Comparison of ENCODE assay signal across 1 cellular context in the genomic region with DNA sequence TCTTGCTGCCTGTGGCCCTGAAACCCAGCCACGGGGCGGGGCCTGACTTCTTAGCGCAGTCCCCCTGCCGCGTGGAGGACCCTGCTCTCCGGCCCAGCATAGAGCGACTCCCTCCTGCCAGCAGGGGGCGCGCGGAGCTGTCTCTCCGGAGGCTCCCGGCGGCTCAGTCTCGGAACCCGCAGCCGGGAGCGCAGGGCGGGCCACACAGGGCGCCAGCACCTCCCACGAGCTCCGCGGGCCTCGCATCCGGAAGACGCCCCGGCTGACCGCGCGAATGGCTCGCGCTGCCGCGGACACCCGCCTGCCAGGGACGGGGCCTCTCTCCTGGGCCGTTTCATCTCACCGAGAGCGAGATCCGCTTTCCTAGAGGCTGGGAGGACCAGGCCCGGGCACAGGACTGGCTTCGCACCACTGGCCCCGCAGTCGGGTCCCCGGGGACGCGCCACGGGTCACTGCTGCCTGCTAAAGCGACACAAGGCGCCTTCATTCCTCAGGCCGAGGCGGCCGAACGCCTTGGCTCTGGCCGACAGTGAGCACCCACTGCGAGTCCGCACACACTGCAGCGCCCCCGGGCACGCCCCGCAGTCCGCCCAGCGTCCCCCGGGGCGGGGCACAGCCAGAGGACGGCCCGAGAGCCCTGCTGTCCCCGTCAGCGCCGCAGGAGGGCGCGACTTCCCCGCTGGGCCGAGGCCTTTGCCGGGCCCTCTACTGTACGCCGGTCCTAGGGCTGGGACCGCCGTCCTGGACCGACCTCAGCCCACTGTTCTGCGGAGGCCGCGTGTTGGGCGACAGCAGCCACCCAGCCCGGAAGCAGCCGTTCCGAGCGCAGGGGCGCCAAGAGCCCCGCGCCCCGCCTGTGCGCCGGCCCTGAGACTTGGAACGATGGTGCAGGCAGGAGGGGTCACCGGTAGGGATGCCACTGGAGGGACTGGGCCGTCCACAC.
TF ChIP-seq lines count a peak whose summit lies in the region.

No MANE protein-coding gene starts in this region.

TF ChIP-seq in HEK293, 187 proteins besides CTCF, POLR2A, EP300 and RAD21 (continued from another document and continues in another):
- TF ChIP-seq, protein P1, sequence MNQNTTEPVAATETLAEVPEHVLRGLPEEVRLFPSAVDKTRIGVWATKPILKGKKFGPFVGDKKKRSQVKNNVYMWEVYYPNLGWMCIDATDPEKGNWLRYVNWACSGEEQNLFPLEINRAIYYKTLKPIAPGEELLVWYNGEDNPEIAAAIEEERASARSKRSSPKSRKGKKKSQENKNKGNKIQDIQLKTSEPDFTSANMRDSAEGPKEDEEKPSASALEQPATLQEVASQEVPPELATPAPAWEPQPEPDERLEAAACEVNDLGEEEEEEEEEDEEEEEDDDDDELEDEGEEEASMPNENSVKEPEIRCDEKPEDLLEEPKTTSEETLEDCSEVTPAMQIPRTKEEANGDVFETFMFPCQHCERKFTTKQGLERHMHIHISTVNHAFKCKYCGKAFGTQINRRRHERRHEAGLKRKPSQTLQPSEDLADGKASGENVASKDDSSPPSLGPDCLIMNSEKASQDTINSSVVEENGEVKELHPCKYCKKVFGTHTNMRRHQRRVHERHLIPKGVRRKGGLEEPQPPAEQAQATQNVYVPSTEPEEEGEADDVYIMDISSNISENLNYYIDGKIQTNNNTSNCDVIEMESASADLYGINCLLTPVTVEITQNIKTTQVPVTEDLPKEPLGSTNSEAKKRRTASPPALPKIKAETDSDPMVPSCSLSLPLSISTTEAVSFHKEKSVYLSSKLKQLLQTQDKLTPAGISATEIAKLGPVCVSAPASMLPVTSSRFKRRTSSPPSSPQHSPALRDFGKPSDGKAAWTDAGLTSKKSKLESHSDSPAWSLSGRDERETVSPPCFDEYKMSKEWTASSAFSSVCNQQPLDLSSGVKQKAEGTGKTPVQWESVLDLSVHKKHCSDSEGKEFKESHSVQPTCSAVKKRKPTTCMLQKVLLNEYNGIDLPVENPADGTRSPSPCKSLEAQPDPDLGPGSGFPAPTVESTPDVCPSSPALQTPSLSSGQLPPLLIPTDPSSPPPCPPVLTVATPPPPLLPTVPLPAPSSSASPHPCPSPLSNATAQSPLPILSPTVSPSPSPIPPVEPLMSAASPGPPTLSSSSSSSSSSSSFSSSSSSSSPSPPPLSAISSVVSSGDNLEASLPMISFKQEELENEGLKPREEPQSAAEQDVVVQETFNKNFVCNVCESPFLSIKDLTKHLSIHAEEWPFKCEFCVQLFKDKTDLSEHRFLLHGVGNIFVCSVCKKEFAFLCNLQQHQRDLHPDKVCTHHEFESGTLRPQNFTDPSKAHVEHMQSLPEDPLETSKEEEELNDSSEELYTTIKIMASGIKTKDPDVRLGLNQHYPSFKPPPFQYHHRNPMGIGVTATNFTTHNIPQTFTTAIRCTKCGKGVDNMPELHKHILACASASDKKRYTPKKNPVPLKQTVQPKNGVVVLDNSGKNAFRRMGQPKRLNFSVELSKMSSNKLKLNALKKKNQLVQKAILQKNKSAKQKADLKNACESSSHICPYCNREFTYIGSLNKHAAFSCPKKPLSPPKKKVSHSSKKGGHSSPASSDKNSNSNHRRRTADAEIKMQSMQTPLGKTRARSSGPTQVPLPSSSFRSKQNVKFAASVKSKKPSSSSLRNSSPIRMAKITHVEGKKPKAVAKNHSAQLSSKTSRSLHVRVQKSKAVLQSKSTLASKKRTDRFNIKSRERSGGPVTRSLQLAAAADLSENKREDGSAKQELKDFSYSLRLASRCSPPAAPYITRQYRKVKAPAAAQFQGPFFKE (tag by site-specific recombination; IDR thresholded peaks at IDR 0.05; ENCODE audit: borderline replicate concordance) = no peak
- TF ChIP-seq ZNF76 (tag by site-specific recombination; IDR thresholded peaks at IDR 0.05; ENCODE audit: borderline replicate concordance, low read depth) = peak; percentile 46; the same call in 1 of the 2 replicates
- TF ChIP-seq HOXC10 (CRISPR knock-in tag; IDR thresholded peaks at IDR 0.05) = 0 out of 2 replicates have a peak, but pooled peaks have one; percentile 74
- peak; percentile 90 for TF ChIP-seq ZBTB8A (tag by site-specific recombination; IDR thresholded peaks at IDR 0.05)
- TF ChIP-seq ZNF664 (tag by site-specific recombination; IDR thresholded peaks at IDR 0.05) = no peak
- no peak for TF ChIP-seq ZNF624 (tag by site-specific recombination; IDR thresholded peaks at IDR 0.05)
- TF ChIP-seq, protein P2, sequence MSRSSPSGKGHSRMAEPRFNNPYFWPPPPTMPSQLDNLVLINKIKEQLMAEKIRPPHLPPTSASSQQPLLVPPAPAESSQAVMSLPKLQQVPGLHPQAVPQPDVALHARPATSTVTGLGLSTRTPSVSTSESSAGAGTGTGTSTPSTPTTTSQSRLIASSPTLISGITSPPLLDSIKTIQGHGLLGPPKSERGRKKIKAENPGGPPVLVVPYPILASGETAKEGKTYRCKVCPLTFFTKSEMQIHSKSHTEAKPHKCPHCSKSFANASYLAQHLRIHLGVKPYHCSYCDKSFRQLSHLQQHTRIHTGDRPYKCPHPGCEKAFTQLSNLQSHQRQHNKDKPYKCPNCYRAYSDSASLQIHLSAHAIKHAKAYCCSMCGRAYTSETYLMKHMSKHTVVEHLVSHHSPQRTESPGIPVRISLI (tag by site-specific recombination; IDR thresholded peaks at IDR 0.05) = no peak
- TF ChIP-seq ZNF169 (tag by site-specific recombination; IDR thresholded peaks at IDR 0.05) = no peak
- TF ChIP-seq YY1 (tag by site-specific recombination; IDR thresholded peaks at IDR 0.05) = no peak
- no peak for TF ChIP-seq ZNF707 (tag by site-specific recombination; IDR thresholded peaks at IDR 0.05)
- no peak for TF ChIP-seq MYNN (tag by site-specific recombination; IDR thresholded peaks at IDR 0.05; ENCODE audit: borderline replicate concordance)
- no peak for TF ChIP-seq MZF1 (tag by site-specific recombination; IDR thresholded peaks at IDR 0.05; ENCODE audit: borderline replicate concordance)
- peak; percentile 53; the same call in 1 of the 2 replicates for TF ChIP-seq ZNF121 (tag by site-specific recombination; IDR thresholded peaks at IDR 0.05)
- 0 out of 2 replicates have a peak, but pooled peaks have one; percentile 23 for TF ChIP-seq ZBTB48 (tag by site-specific recombination; IDR thresholded peaks at IDR 0.05)
- TF ChIP-seq, protein P3, sequence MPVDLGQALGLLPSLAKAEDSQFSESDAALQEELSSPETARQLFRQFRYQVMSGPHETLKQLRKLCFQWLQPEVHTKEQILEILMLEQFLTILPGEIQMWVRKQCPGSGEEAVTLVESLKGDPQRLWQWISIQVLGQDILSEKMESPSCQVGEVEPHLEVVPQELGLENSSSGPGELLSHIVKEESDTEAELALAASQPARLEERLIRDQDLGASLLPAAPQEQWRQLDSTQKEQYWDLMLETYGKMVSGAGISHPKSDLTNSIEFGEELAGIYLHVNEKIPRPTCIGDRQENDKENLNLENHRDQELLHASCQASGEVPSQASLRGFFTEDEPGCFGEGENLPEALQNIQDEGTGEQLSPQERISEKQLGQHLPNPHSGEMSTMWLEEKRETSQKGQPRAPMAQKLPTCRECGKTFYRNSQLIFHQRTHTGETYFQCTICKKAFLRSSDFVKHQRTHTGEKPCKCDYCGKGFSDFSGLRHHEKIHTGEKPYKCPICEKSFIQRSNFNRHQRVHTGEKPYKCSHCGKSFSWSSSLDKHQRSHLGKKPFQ (tag by site-specific recombination; IDR thresholded peaks at IDR 0.05) = no peak
- TF ChIP-seq ZNF555 (tag by site-specific recombination; conservative IDR thresholded peaks at IDR 0.05) = no peak
- peak; percentile 51 for TF ChIP-seq ZNF654 (tag by site-specific recombination; IDR thresholded peaks at IDR 0.05; ENCODE audit: low read depth)
- TF ChIP-seq, protein P4, sequence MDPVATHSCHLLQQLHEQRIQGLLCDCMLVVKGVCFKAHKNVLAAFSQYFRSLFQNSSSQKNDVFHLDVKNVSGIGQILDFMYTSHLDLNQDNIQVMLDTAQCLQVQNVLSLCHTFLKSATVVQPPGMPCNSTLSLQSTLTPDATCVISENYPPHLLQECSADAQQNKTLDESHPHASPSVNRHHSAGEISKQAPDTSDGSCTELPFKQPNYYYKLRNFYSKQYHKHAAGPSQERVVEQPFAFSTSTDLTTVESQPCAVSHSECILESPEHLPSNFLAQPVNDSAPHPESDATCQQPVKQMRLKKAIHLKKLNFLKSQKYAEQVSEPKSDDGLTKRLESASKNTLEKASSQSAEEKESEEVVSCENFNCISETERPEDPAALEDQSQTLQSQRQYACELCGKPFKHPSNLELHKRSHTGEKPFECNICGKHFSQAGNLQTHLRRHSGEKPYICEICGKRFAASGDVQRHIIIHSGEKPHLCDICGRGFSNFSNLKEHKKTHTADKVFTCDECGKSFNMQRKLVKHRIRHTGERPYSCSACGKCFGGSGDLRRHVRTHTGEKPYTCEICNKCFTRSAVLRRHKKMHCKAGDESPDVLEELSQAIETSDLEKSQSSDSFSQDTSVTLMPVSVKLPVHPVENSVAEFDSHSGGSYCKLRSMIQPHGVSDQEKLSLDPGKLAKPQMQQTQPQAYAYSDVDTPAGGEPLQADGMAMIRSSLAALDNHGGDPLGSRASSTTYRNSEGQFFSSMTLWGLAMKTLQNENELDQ (tag by site-specific recombination; IDR thresholded peaks at IDR 0.05; ENCODE audit: low read depth) = no peak
- peak; percentile 93 for TF ChIP-seq GLIS2 (tag by site-specific recombination; IDR thresholded peaks at IDR 0.05)
- no peak for TF ChIP-seq SCRT1 (tag by site-specific recombination; IDR thresholded peaks at IDR 0.05; ENCODE audit: borderline replicate concordance)
- TF ChIP-seq ZNF211 (tag by site-specific recombination; IDR thresholded peaks at IDR 0.05; ENCODE audit: low read depth) = no peak
- TF ChIP-seq, protein P5, sequence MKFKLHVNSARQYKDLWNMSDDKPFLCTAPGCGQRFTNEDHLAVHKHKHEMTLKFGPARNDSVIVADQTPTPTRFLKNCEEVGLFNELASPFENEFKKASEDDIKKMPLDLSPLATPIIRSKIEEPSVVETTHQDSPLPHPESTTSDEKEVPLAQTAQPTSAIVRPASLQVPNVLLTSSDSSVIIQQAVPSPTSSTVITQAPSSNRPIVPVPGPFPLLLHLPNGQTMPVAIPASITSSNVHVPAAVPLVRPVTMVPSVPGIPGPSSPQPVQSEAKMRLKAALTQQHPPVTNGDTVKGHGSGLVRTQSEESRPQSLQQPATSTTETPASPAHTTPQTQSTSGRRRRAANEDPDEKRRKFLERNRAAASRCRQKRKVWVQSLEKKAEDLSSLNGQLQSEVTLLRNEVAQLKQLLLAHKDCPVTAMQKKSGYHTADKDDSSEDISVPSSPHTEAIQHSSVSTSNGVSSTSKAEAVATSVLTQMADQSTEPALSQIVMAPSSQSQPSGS (tag by site-specific recombination; IDR thresholded peaks at IDR 0.05; ENCODE audit: low read depth) = no peak
- no peak for TF ChIP-seq ZNF274 (IDR thresholded peaks at IDR 0.05; ENCODE audit: low read length)
- no peak for TF ChIP-seq ZNF274 (tag by site-specific recombination; IDR thresholded peaks at IDR 0.05; ENCODE audit: borderline replicate concordance)
- no peak for TF ChIP-seq ZNF585B (tag by site-specific recombination; IDR thresholded peaks at IDR 0.05)
- TF ChIP-seq, protein P6, sequence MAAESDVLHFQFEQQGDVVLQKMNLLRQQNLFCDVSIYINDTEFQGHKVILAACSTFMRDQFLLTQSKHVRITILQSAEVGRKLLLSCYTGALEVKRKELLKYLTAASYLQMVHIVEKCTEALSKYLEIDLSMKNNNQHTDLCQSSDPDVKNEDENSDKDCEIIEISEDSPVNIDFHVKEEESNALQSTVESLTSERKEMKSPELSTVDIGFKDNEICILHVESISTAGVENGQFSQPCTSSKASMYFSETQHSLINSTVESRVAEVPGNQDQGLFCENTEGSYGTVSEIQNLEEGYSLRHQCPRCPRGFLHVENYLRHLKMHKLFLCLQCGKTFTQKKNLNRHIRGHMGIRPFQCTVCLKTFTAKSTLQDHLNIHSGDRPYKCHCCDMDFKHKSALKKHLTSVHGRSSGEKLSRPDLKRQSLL (tag by site-specific recombination; IDR thresholded peaks at IDR 0.05) = peak; percentile 87
- TF ChIP-seq ZNF133 (tag by site-specific recombination; IDR thresholded peaks at IDR 0.05) = no peak
- TF ChIP-seq ZNF324 (tag by site-specific recombination; IDR thresholded peaks at IDR 0.05) = no peak
- no peak for TF ChIP-seq ZNF341 (tag by site-specific recombination; IDR thresholded peaks at IDR 0.05; ENCODE audit: low read depth)
- TF ChIP-seq, protein P7, sequence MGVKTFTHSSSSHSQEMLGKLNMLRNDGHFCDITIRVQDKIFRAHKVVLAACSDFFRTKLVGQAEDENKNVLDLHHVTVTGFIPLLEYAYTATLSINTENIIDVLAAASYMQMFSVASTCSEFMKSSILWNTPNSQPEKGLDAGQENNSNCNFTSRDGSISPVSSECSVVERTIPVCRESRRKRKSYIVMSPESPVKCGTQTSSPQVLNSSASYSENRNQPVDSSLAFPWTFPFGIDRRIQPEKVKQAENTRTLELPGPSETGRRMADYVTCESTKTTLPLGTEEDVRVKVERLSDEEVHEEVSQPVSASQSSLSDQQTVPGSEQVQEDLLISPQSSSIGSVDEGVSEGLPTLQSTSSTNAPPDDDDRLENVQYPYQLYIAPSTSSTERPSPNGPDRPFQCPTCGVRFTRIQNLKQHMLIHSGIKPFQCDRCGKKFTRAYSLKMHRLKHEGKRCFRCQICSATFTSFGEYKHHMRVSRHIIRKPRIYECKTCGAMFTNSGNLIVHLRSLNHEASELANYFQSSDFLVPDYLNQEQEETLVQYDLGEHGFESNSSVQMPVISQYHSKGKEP (tag by site-specific recombination; IDR thresholded peaks at IDR 0.05) = no peak
- TF ChIP-seq, protein P8, sequence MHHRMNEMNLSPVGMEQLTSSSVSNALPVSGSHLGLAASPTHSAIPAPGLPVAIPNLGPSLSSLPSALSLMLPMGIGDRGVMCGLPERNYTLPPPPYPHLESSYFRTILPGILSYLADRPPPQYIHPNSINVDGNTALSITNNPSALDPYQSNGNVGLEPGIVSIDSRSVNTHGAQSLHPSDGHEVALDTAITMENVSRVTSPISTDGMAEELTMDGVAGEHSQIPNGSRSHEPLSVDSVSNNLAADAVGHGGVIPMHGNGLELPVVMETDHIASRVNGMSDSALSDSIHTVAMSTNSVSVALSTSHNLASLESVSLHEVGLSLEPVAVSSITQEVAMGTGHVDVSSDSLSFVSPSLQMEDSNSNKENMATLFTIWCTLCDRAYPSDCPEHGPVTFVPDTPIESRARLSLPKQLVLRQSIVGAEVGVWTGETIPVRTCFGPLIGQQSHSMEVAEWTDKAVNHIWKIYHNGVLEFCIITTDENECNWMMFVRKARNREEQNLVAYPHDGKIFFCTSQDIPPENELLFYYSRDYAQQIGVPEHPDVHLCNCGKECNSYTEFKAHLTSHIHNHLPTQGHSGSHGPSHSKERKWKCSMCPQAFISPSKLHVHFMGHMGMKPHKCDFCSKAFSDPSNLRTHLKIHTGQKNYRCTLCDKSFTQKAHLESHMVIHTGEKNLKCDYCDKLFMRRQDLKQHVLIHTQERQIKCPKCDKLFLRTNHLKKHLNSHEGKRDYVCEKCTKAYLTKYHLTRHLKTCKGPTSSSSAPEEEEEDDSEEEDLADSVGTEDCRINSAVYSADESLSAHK (tag by site-specific recombination; IDR thresholded peaks at IDR 0.05) = no peak
- peak; percentile 89 for TF ChIP-seq KLF9 (tag by site-specific recombination; IDR thresholded peaks at IDR 0.05; ENCODE audit: low read depth)
- TF ChIP-seq PRDM1 (tag by site-specific recombination; IDR thresholded peaks at IDR 0.05) = no peak
- no peak for TF ChIP-seq ZNF776 (tag by site-specific recombination; IDR thresholded peaks at IDR 0.05; ENCODE audit: borderline replicate concordance)
- TF ChIP-seq, protein P9, sequence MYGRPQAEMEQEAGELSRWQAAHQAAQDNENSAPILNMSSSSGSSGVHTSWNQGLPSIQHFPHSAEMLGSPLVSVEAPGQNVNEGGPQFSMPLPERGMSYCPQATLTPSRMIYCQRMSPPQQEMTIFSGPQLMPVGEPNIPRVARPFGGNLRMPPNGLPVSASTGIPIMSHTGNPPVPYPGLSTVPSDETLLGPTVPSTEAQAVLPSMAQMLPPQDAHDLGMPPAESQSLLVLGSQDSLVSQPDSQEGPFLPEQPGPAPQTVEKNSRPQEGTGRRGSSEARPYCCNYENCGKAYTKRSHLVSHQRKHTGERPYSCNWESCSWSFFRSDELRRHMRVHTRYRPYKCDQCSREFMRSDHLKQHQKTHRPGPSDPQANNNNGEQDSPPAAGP (tag by site-specific recombination; IDR thresholded peaks at IDR 0.05) = peak; percentile 42; the same call in 1 of the 2 replicates
